ENCODE assay signal across 27 cellular contexts in genomic region chr5:65461490-65461889, GRCh38.
"Had no signal": no experiment of that assay in that cellular context is flagged by ENCODE, and none has a peak within 500 bp of the region (broad histone marks: within the 10 kb centered on the region; RNA-seq: fewer than 3 reads in every experiment).

No MANE protein-coding gene starts in this region.

- H3K4me1 ChIP-seq: breast epithelium, colonic mucosa, Peyer's patch had no signal

- H3K4me3 ChIP-seq: breast epithelium, colonic mucosa, MG63, Peyer's patch had no signal

- H3K36me3 ChIP-seq: breast epithelium, colonic mucosa, Peyer's patch had no signal

- ATAC-seq: activated CD8-positive, alpha-beta memory T cell treated with anti-CD3 and anti-CD28 coated beads, Interleukin-2, amount 10 ng/mL, durations not matched to agents 7 days and 5 days; T-helper 17 cell had no signal

- DNase-seq: activated B cell treated with CpG ODN at 0.5 μM for 24 hours; activated CD4-positive, alpha-beta T cell treated with anti-CD3 and anti-CD28 coated beads for 1 hour; activated CD4-positive, alpha-beta T cell treated with anti-CD3 and anti-CD28 coated beads, Interleukin-2, amount 10 ng/mL, durations not matched to agents 24 days and 14 days; activated CD4-positive, alpha-beta T cell treated with anti-CD3 and anti-CD28 coated beads, Interleukin-2, amount 50 U/mL, for 48 hours; activated CD8-positive, alpha-beta memory T cell treated with anti-CD3 and anti-CD28 coated beads, Interleukin-2, amount 10 ng/mL, durations not matched to agents 7 days and 5 days; activated effector memory CD4-positive, alpha-beta T cell treated with Interleukin-2 at 50 U/mL for 16 hours; activated naive CD4-positive, alpha-beta T cell; activated T-cell treated with anti-CD3 and anti-CD28 coated beads, Interleukin-2, amount 50 U/mL, for 24 hours; aorta; caudate nucleus; colonic mucosa; dermis blood vessel endothelial cell; MG63; MV-4-11; NCI-H1092 treated with DMSO at 0.1 percent for 48 hours; NCI-H1436 treated with DMSO at 0.1 percent for 48 hours; NCI-H1930; NCI-H2171; NCI-H2227 treated with DMSO at 0.1 percent for 48 hours; NCI-H446 treated with DMSO at 0.1 percent for 48 hours; NCI-H524 treated with DMSO at 0.1 percent for 48 hours; NCI-H82; Peyer's patch; SHP77; T-helper 17 cell; T-helper 9 cell had no signal

- H3K27me3 ChIP-seq: breast epithelium, colonic mucosa, MG63, Peyer's patch had no signal

- H3K27ac ChIP-seq: breast epithelium, colonic mucosa, Peyer's patch had no signal

- H3K9me3 ChIP-seq: breast epithelium, colonic mucosa, MG63, Peyer's patch had no signal
